Comparison of ENCODE assay signal across 18 cellular contexts in the genomic region with DNA sequence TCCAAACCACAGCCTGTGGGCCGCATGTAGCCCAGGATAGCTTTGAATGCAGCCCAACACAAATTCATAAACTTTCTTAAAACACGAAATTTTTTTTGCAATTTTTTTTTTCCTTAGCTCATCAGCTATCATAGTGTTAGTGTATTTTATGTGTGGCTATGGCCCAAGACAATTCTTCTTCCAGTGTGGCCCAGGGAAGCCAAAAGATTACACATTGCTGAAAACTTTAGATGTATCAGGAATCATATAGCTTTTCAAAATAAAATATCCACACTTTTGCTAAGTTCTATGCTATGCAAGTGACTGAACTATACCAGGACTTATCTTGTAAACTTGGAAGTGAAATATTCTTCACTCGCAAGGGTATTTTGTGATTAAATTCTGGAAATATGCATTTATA.
"Had no signal": no experiment of that assay in that cellular context is flagged by ENCODE, and none has a peak within 500 bp of the region (broad histone marks: within the 10 kb centered on the region; RNA-seq: fewer than 3 reads in every experiment).

No MANE protein-coding gene starts in this region.

- H3K27ac ChIP-seq: gastroesophageal sphincter, pancreas, vagina had no signal

- FAIRE-seq: pancreas had no signal

- H3K4me3 ChIP-seq: gastroesophageal sphincter, heart right ventricle, pancreas, vagina had no signal

- H3K27ac Mint-ChIP-seq: activated CD4-positive, alpha-beta T cell treated with anti-CD3 and anti-CD28 coated beads, Interleukin-2, amount 10 ng/mL, durations not matched to agents 7 days and 5 days; activated CD8-positive, alpha-beta T cell treated with anti-CD3 and anti-CD28 coated beads, Interleukin-2, amount 10 ng/mL, durations not matched to agents 7 days and 5 days; activated naive CD8-positive, alpha-beta T cell treated with anti-CD3 and anti-CD28 coated beads, Interleukin-2, amount 50 U/mL, for 24 hours; activated T-cell treated with anti-CD3 and anti-CD28 coated beads, Interleukin-2, amount 50 U/mL, for 24 hours; activated T-helper 2 cell treated with anti-CD3 and anti-CD28 coated beads, Interferon-gamma antibody, Interleukin-2, Interleukin-4, amounts not matched to agents 10 μg/mL and 5 μg/mL and 100 μg/mL, durations not matched to agents 14 hours and 24 hours and 36 hours; memory B cell; naive thymus-derived CD8-positive, alpha-beta T cell; T-helper 1 cell treated with Interleukin-12 subunit alpha and Interleukin-12 subunit beta and Interleukin-4 antibody, amounts not matched to agents 30 μg/mL and 1 μg/mL, for 36 hours had no signal

- H3K9me3 Mint-ChIP-seq: activated naive CD8-positive, alpha-beta T cell treated with anti-CD3 and anti-CD28 coated beads, Interleukin-2, amount 50 U/mL, for 24 hours; activated T-cell treated with anti-CD3 and anti-CD28 coated beads, Interleukin-2, amount 50 U/mL, for 24 hours; T-helper 1 cell treated with Interleukin-12 subunit alpha and Interleukin-12 subunit beta and Interleukin-4 antibody, amounts not matched to agents 30 μg/mL and 1 μg/mL, for 36 hours had no signal

- H3K9me3 ChIP-seq: gastroesophageal sphincter, pancreas, vagina had no signal

- H3K4me1 ChIP-seq: gastroesophageal sphincter, heart right ventricle, pancreas, vagina had no signal

- H3K36me3 ChIP-seq: pancreas, vagina had no signal

- ATAC-seq: activated CD8-positive, alpha-beta T cell treated with anti-CD3 and anti-CD28 coated beads, Interleukin-2, amount 10 ng/mL, durations not matched to agents 7 days and 5 days; activated naive CD8-positive, alpha-beta T cell treated with anti-CD3 and anti-CD28 coated beads, Interleukin-2, amount 50 U/mL, for 24 hours; effector memory CD8-positive, alpha-beta T cell; naive thymus-derived CD8-positive, alpha-beta T cell had no signal

- H3K4me3 Mint-ChIP-seq: activated CD4-positive, alpha-beta T cell treated with anti-CD3 and anti-CD28 coated beads, Interleukin-2, amount 10 ng/mL, durations not matched to agents 7 days and 5 days; activated CD8-positive, alpha-beta T cell treated with anti-CD3 and anti-CD28 coated beads, Interleukin-2, amount 10 ng/mL, durations not matched to agents 7 days and 5 days; activated naive CD8-positive, alpha-beta T cell treated with anti-CD3 and anti-CD28 coated beads, Interleukin-2, amount 50 U/mL, for 24 hours; activated T-cell treated with anti-CD3 and anti-CD28 coated beads, Interleukin-2, amount 50 U/mL, for 24 hours; effector memory CD8-positive, alpha-beta T cell; memory B cell; naive thymus-derived CD8-positive, alpha-beta T cell; T-helper 1 cell treated with Interleukin-12 subunit alpha and Interleukin-12 subunit beta and Interleukin-4 antibody, amounts not matched to agents 30 μg/mL and 1 μg/mL, for 36 hours had no signal

- DNase-seq: activated CD4-positive, alpha-beta T cell treated with anti-CD3 and anti-CD28 coated beads, Interleukin-2, amount 10 ng/mL, durations not matched to agents 7 days and 5 days; activated CD8-positive, alpha-beta T cell treated with anti-CD3 and anti-CD28 coated beads, Interleukin-2, amount 10 ng/mL, durations not matched to agents 7 days and 5 days; activated naive CD4-positive, alpha-beta T cell treated with Interleukin-2 at 50 U/mL for 16 hours; activated naive CD8-positive, alpha-beta T cell treated with anti-CD3 and anti-CD28 coated beads, Interleukin-2, amount 50 U/mL, for 24 hours; activated T-cell treated with anti-CD3 and anti-CD28 coated beads, Interleukin-2, amount 50 U/mL, for 24 hours; dermis blood vessel endothelial cell; effector memory CD8-positive, alpha-beta T cell; heart right ventricle; naive thymus-derived CD8-positive, alpha-beta T cell; pancreas; stimulated activated CD8-positive, alpha-beta memory T cell treated with anti-CD3 and anti-CD28 coated beads, Interleukin-4, amount 100 ng/mL, for 48 hours; stimulated activated naive CD4-positive, alpha-beta T cell treated with Interleukin-2 at 50 U/mL for 16 hours; trophoblast cell had no signal

- H3K4me1 Mint-ChIP-seq: activated CD4-positive, alpha-beta T cell treated with anti-CD3 and anti-CD28 coated beads, Interleukin-2, amount 10 ng/mL, durations not matched to agents 7 days and 5 days; activated naive CD8-positive, alpha-beta T cell treated with anti-CD3 and anti-CD28 coated beads, Interleukin-2, amount 50 U/mL, for 24 hours; memory B cell; naive thymus-derived CD8-positive, alpha-beta T cell had no signal

- H3K27me3 ChIP-seq: gastroesophageal sphincter, heart right ventricle, pancreas, vagina had no signal
